ENCODE assay signal across 9 cellular contexts in the genomic region with DNA sequence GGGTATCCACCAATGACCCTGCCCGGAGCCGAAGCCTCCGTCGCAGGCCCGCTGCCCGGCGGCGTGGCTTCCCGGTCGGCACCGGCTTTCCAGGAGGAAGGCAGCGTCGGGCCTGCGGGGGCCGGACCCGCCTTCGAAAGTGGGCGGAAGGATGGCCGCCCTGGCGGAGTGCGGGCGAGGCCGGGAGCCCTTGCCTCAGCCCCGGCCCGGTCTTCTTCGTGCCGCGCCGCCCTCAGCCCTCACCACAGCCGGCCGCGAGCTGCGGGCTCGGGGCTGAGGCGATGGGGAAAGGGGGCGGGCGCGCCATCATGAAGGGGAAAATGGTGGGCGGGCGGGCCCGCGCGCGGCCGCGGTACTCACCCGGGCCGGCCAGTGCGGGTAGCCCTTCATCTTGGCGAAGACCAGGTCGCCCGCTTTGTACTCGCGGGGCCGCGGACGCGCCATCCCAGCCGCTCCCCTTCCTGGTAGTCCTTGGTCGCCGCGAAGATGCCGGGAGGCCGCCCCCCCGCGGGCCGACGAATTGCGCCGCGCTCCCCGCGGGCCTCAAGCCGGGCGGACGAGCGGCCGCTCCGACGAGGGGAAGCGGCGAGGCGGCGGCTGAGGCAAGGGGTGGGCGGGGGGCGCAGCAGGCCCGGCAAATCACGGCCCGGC. TPM values are rescaled to one million over a fixed set of nuclear protein-coding genes. Genes with fewer than 3 reads are reported as not detected.
A peak's percentile ranks its signal among the peaks of the same experiment; 100 is the strongest.
DNase-seq lines count a peak whose midpoint lies in the region; ATAC-seq and TF ChIP-seq lines count a peak whose summit lies in the region.
"Had no signal": no experiment of that assay in that cellular context is flagged by ENCODE, and none has a peak within 500 bp of the region (broad histone marks: within the 10 kb centered on the region; RNA-seq: fewer than 3 reads in every experiment).

No MANE protein-coding gene starts in this region.

- H3K27me3 ChIP-seq in mesendoderm (ENCODE audit: insufficient read depth, low read length, poor library complexity), result no peaks in the 10 kb centered on the region
- no peaks in the 10 kb centered on the region for H3K27me3 ChIP-seq in tibial artery

- no peak for TF ChIP-seq CTCF in WI38 (IDR thresholded peaks at IDR 0.05; ENCODE audit: low read depth, low read length)
- no peak for TF ChIP-seq CTCF in tibial artery (IDR thresholded peaks at IDR 0.05)

- H3K23ac ChIP-seq in mesendoderm (ENCODE audit: low read length), result peak overlapping the region; percentile 38

- H3K79me1 ChIP-seq in mesendoderm (ENCODE audit: low read length), result peaks cover 2% of the 10 kb centered on the region

- no peak overlapping the region for H2AK5ac ChIP-seq in mesendoderm (ENCODE audit: low read length)

- no peak overlapping the region for H4K5ac ChIP-seq in mesendoderm (ENCODE audit: low read length)

- H3K4me3 ChIP-seq in WI38 (ENCODE audit: low read depth, low read length) (peak overlapping the region; percentile 69), mesendoderm (ENCODE audit: low read length) (peak overlapping the region; percentile 93), tibial artery (peak overlapping the region; percentile 89 to 91)

- H3K36me3 Mint-ChIP-seq in activated CD4-positive, alpha-beta T cell treated with anti-CD3 and anti-CD28 coated beads for 36 hours (ENCODE audit: low read depth), result no peaks in the 10 kb centered on the region
- H3K36me3 Mint-ChIP-seq: memory B cell had no signal

- H3K36me3 ChIP-seq in mesendoderm (ENCODE audit: control insufficient read depth, insufficient read depth, low read length) (no peaks in the 10 kb centered on the region), tibial artery (no peaks in the 10 kb centered on the region)

- H3K4me1 ChIP-seq in mesendoderm (ENCODE audit: control insufficient read depth, low read depth, low read length), result peaks cover 2% of the 10 kb centered on the region
- H3K4me1 ChIP-seq in tibial artery, result peaks cover 0 to 43% (median 18%) of the 10 kb centered on the region in 4 donors

- H3K9me3 ChIP-seq in tibial artery, result no peaks in the 10 kb centered on the region

- H3K4me2 ChIP-seq in mesendoderm (ENCODE audit: low read length), result peak overlapping the region; percentile 85

- peak overlapping the region; percentile 82 for H3K4ac ChIP-seq in mesendoderm (ENCODE audit: low read depth, low read length)

- H3K9me3 Mint-ChIP-seq in activated CD4-positive, alpha-beta T cell treated with anti-CD3 and anti-CD28 coated beads for 36 hours (ENCODE audit: low read depth), result no peaks in the 10 kb centered on the region
- H3K9me3 Mint-ChIP-seq: memory B cell had no signal

- H3K27ac ChIP-seq in epithelial cell of prostate (peak overlapping the region; percentile 73), mesendoderm (ENCODE audit: low read depth, low read length) (peak overlapping the region; percentile 90), tibial artery (peak overlapping the region; percentile 91 to 93)

- no peak overlapping the region for H3K27ac Mint-ChIP-seq in activated CD4-positive, alpha-beta T cell treated with anti-CD3 and anti-CD28 coated beads for 36 hours
- H3K27ac Mint-ChIP-seq: memory B cell had no signal

- H2BK5ac ChIP-seq in mesendoderm (ENCODE audit: low read length), result peak overlapping the region; percentile 46

- H3K79me2 ChIP-seq in mesendoderm (ENCODE audit: control insufficient read depth, insufficient read depth, low read length), result peaks cover 36% of the 10 kb centered on the region

- CTCF ChIA-PET in activated CD4-positive, alpha-beta T cell treated with anti-CD3 and anti-CD28 coated beads for 36 hours (lab: Charles Lee), result interaction anchor here (1.1 kb wide), 1 partner anchor 9 kb away, joined by 3 read pairs; no protein-coding TSS in a partner anchor

- H4K8ac ChIP-seq in mesendoderm (ENCODE audit: low read depth, low read length), result no peak overlapping the region

- no peak for ATAC-seq in activated CD4-positive, alpha-beta T cell treated with anti-CD3 and anti-CD28 coated beads for 36 hours
- ATAC-seq in HG02981 (IDR thresholded peaks at IDR 0.05; ENCODE audit: unreplicated experiment), result peak; percentile 23

- H2BK120ac ChIP-seq in mesendoderm (ENCODE audit: low read depth, low read length), result peak overlapping the region; percentile 4

- DNase-seq in activated CD4-positive, alpha-beta T cell treated with anti-CD3 and anti-CD28 coated beads for 36 hours, result peak; percentile 33
- DNase-seq in activated CD4-positive, alpha-beta T cell treated with anti-CD3 and anti-CD28 coated beads, Interleukin-2, amount 50 U/mL, for 1 hour, result no peak
- DNase-seq in epithelial cell of prostate (ENCODE audit: low read depth, low spot score) (no peak), mesendoderm (peak; percentile 62), tibial artery (peak; percentile 25 to 72), SIG-M5 (lab: John Stamatoyannopoulos, UW) (no peak)

- H2BK15ac ChIP-seq in mesendoderm (replicated peaks; ENCODE audit: low read depth), result no peak overlapping the region

- no peak overlapping the region for H3K4me3 Mint-ChIP-seq in activated CD4-positive, alpha-beta T cell treated with anti-CD3 and anti-CD28 coated beads for 36 hours

- POLR2A ChIA-PET in activated CD4-positive, alpha-beta T cell treated with anti-CD3 and anti-CD28 coated beads for 36 hours (lab: Charles Lee), result no interaction called here

- peaks cover 25% of the 10 kb centered on the region for H3K27me3 Mint-ChIP-seq in activated CD4-positive, alpha-beta T cell treated with anti-CD3 and anti-CD28 coated beads for 36 hours

- intact Hi-C loops in activated CD4-positive, alpha-beta T cell treated with anti-CD3 and anti-CD28 coated beads for 36 hours (cut with DNase I, micrococcal nuclease), result loop anchor here (2.0 to 5.0 kb wide), 5 partner anchors 100 to 665 kb away; a partner anchor contains a TSS
- intact Hi-C loops in tibial artery (cut with DNase I; ENCODE audit: low total_unique reads), result loop anchor here (5.0 to 10.0 kb wide), 2 partner anchors 195 to 662 kb away; a partner anchor contains a TSS

- WGBS in mesendoderm (ENCODE audit: extremely low coverage, insufficient coverage, low lambda C conversion rate), result no CpG with 5 or more reads among the region's 89 CpGs

- H3K4me1 Mint-ChIP-seq in activated CD4-positive, alpha-beta T cell treated with anti-CD3 and anti-CD28 coated beads for 36 hours, result peaks cover 9% of the 10 kb centered on the region

- H3K56ac ChIP-seq in mesendoderm (ENCODE audit: low read length), result peak overlapping the region; percentile 90

- H3K18ac ChIP-seq in mesendoderm (ENCODE audit: low read length), result peak overlapping the region; percentile 98

- peak overlapping the region; percentile 95 for H3K9ac ChIP-seq in mesendoderm (ENCODE audit: low read length)

RNA-seq across cellular contexts. Expression of a gene that starts 0.5 kb away (rescaled TPM):
- 1 to 10 TPM; 5.0 to 7.4 TPM for total RNA-seq in activated CD4-positive, alpha-beta T cell treated with anti-CD3 and anti-CD28 coated beads for 36 hours
- polyA plus RNA-seq in mesendoderm (2013, experiment 1 of 2), result 124 TPM
- polyA plus RNA-seq in mesendoderm (2013, experiment 2 of 2), result 127 TPM

Comparison
In these comparisons a context has a peak if more than half of its experiments do, and no peak if none do; other contexts are left out.
1. DNase-seq: peak in activated CD4-positive, alpha-beta T cell treated with anti-CD3 and anti-CD28 coated beads for 36 hours (single experiment), mesendoderm (single experiment) and tibial artery (2 of 2); none in activated CD4-positive, alpha-beta T cell treated with anti-CD3 and anti-CD28 coated beads, Interleukin-2, amount 50 U/mL, for 1 hour (single experiment), epithelial cell of prostate (single experiment) and SIG-M5 (single experiment).
2. Peak in every context shown above with its lines, with median percentiles within 50 percentile points of each other: H3K4me3 ChIP-seq and H3K27ac ChIP-seq.